Comparison of ENCODE assay signal across 8 cellular contexts in the genomic region with DNA sequence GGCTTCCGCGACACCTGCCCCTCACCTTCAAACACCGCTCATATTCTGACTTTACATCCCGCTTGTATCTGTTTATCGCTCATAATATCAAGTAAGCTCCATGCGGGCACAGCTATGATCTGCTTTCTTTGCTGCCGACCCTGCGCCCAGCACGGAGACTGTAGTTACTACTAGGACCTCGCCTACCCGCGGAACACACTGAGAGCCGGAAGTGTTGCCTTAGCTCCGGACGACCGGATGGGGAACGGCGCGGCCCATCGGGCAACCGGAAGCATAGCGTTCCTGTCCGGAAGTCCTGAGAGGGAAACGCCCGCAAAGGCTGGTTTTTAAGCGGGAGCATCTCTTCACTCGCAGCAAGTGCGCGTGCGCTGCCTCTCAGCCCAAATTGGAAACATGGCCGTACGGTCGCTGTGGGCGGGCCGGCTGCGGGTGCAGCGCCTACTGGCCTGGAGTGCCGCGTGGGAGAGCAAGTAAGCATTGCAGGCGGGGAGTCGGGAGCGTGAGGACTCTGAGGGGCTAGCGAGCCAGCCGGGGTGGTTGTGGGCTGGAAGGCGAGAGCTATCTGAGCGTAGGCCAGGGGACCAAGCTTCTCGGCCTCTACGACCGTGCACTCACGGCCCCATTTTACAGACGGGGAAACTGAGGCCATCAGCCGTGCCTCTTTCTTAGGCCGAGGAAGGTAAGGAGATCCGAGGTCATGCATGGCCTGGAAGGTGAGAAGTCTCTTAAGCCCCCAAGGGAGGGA. TPM values are rescaled to one million over a fixed set of nuclear protein-coding genes. Genes with fewer than 3 reads are reported as not detected.
DNase-seq lines count a peak whose midpoint lies in the region; ATAC-seq lines count a peak whose summit lies in the region.

A gene with protein sequence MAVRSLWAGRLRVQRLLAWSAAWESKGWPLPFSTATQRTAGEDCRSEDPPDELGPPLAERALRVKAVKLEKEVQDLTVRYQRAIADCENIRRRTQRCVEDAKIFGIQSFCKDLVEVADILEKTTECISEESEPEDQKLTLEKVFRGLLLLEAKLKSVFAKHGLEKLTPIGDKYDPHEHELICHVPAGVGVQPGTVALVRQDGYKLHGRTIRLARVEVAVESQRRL (plus strand): TSS at position 353 of the 745 bp plus-strand sequence. CDS start 41 bp downstream, at position 394.

- peaks cover 14% of the 10 kb centered on the region for H3K79me1 ChIP-seq in mesenchymal stem cell (replicated peaks; ENCODE audit: low read length, poor library complexity, severe bottlenecking)

- peak within 1 kb of the TSS; percentile 56 for H4K91ac ChIP-seq in mesenchymal stem cell (ENCODE audit: low read length)

- peak within 1 kb of the TSS in 1 of 2 experiments; percentile 70 for H2BK12ac ChIP-seq in mesenchymal stem cell (ENCODE audit: low read length in 2 of 2)

- WGBS in mesenchymal stem cell, result under 1% methylated on average over 53 of the region's 54 CpGs

- peaks cover 52% of the 10 kb centered on the region for H3K4me1 ChIP-seq in CD8-positive, alpha-beta memory T cell (ENCODE audit: insufficient read depth, low read length)
- peaks cover 1% of the 10 kb centered on the region for H3K4me1 ChIP-seq in mesenchymal stem cell (ENCODE audit: control insufficient read depth, insufficient read depth, low read depth, low read length)

- H3K4ac ChIP-seq in mesenchymal stem cell (ENCODE audit: low read depth in 1 of 2, low read length in 2 of 2), result peak within 1 kb of the TSS; percentile 57 to 86

- H3K9me3 Mint-ChIP-seq in CD8-positive, alpha-beta memory T cell, result no peaks in the 10 kb centered on the region
- peaks cover 2 to 7% of the 10 kb centered on the region in 2 donors for H3K9me3 Mint-ChIP-seq in effector memory CD8-positive, alpha-beta T cell

- H3K36me3 ChIP-seq in CD8-positive, alpha-beta memory T cell (ENCODE audit: insufficient read depth, low read length), result peaks cover 14% of the 10 kb centered on the region
- H3K36me3 ChIP-seq in mesenchymal stem cell (ENCODE audit: control insufficient read depth in 1 of 2, insufficient read depth in 2 of 2, low read depth in 1 of 2, low read length in 2 of 2), result peaks cover 11 to 45% of the 10 kb centered on the region in 2 experiments

- H3K9me3 ChIP-seq in CD8-positive, alpha-beta memory T cell (ENCODE audit: low read length), result no peaks in the 10 kb centered on the region
- H3K9me3 ChIP-seq in mesenchymal stem cell (ENCODE audit: control insufficient read depth, low read length), result no peaks in the 10 kb centered on the region

- peak within 1 kb of the TSS; percentile 87 to 89 for H3K18ac ChIP-seq in mesenchymal stem cell (ENCODE audit: low read depth in 1 of 2, low read length in 2 of 2)

- H3K14ac ChIP-seq in mesenchymal stem cell (ENCODE audit: low read length in 2 of 2), result peak within 1 kb of the TSS in 1 of 2 experiments; percentile 50

- H3K9ac ChIP-seq in mesenchymal stem cell (ENCODE audit: low read length), result peak within 1 kb of the TSS; percentile 99

- DNase-seq in CD8-positive, alpha-beta memory T cell, result peak; percentile 73 to 90 (median 81)
- DNase-seq in HS-27A (ENCODE audit: low read depth) (peak; percentile 84), NOMO-1 (lab: John Stamatoyannopoulos, UW; ENCODE audit: unreplicated experiment in 2 of 2) (peak; percentile 93 to 97), mesenchymal stem cell (peak; percentile 97)
- DNase-seq in effector memory CD8-positive, alpha-beta T cell, result peak; percentile 69 to 73 (median 70)
- DNase-seq in stimulated activated CD8-positive, alpha-beta memory T cell treated with anti-CD3 and anti-CD28 coated beads, Interleukin-12 subunit alpha, Interleukin-12 subunit beta, amount 100 ng/mL, for 4 hours (ENCODE audit: low read depth), result peak; percentile 82

- peak within 1 kb of the TSS; percentile 65 for H2AK5ac ChIP-seq in mesenchymal stem cell (ENCODE audit: low read length, severe bottlenecking)

- peak within 1 kb of the TSS; percentile 87 for H4K8ac ChIP-seq in mesenchymal stem cell (ENCODE audit: low read length)

- H3K27ac Mint-ChIP-seq in CD8-positive, alpha-beta memory T cell, result peak within 1 kb of the TSS; percentile 72 to 93 (median 90)
- H3K27ac Mint-ChIP-seq in effector memory CD8-positive, alpha-beta T cell, result peak within 1 kb of the TSS; percentile 94 to 97

- H2BK15ac ChIP-seq in mesenchymal stem cell (ENCODE audit: low read depth, poor library complexity, severe bottlenecking), result peak within 1 kb of the TSS; percentile 84

- peaks cover 13 to 40% (median 13%) of the 10 kb centered on the region in 3 donors for H3K36me3 Mint-ChIP-seq in CD8-positive, alpha-beta memory T cell
- H3K36me3 Mint-ChIP-seq in effector memory CD8-positive, alpha-beta T cell (ENCODE audit: insufficient read depth), result peaks cover 34% of the 10 kb centered on the region

- CTCF ChIA-PET in CD8-positive, alpha-beta memory T cell (lab: Charles Lee), result interaction anchor here (0.7 to 4.3 kb wide), 11 partner anchors 10 to 614 kb away, joined by 3 to 25 read pairs (median 5); partner anchors contain the start of genes ABLIM3, CSNK1A1 and PCYOX1L
- CTCF ChIA-PET in activated CD8-positive, alpha-beta memory T cell treated with anti-CD3 and anti-CD28 coated beads for 36 hours (lab: Charles Lee), result interaction anchor here (1.0 to 2.6 kb wide), 6 partner anchors 10 to 28 kb away, joined by 3 to 17 read pairs (median 4); partner anchors contain the start of gene PCYOX1L

- peak within 1 kb of the TSS in 1 of 2 experiments; percentile 81 for H3K23ac ChIP-seq in mesenchymal stem cell (ENCODE audit: low read length in 2 of 2)

- H2BK5ac ChIP-seq in mesenchymal stem cell (ENCODE audit: low read depth, low read length, poor library complexity, severe bottlenecking), result no peak within 1 kb of the TSS

- H3K4me3 Mint-ChIP-seq in CD8-positive, alpha-beta memory T cell, result peak within 1 kb of the TSS; percentile 81 to 95 (median 95)
- H3K4me3 Mint-ChIP-seq in effector memory CD8-positive, alpha-beta T cell, result peak within 1 kb of the TSS; percentile 91 to 92

- peak within 1 kb of the TSS; percentile 73 for H3K4me2 ChIP-seq in mesenchymal stem cell (ENCODE audit: low read length, poor library complexity, severe bottlenecking)

- no peaks in the 10 kb centered on the region for H3K27me3 ChIP-seq in CD8-positive, alpha-beta memory T cell (ENCODE audit: insufficient read depth, low read length, poor library complexity, severe bottlenecking)
- no peaks in the 10 kb centered on the region for H3K27me3 ChIP-seq in mesenchymal stem cell (ENCODE audit: control insufficient read depth in 1 of 2, insufficient read depth in 1 of 2, low read length in 2 of 2)

- POLR2A ChIA-PET in CD8-positive, alpha-beta memory T cell (lab: Charles Lee), result interaction anchor here (0.7 to 3.7 kb wide), 5 partner anchors 8 to 206 kb away, joined by 3 to 39 read pairs (median 5); partner anchors contain the start of genes CSNK1A1 and PCYOX1L
- POLR2A ChIA-PET in activated CD8-positive, alpha-beta memory T cell treated with anti-CD3 and anti-CD28 coated beads for 36 hours (lab: Charles Lee), result interaction anchor here (0.6 to 4.9 kb wide), 5 partner anchors 9 to 206 kb away, joined by 3 to 71 read pairs (median 4); partner anchors contain the start of genes CSNK1A1 and PCYOX1L

- ATAC-seq in GM19467 (IDR thresholded peaks at IDR 0.05; ENCODE audit: unreplicated experiment), result peak; percentile 94
- ATAC-seq in effector memory CD8-positive, alpha-beta T cell (replicated peaks), result peak; percentile 69

- no peak within 1 kb of the TSS for H2BK120ac ChIP-seq in mesenchymal stem cell (ENCODE audit: low read depth, low read length)

- peak within 1 kb of the TSS; percentile 78 for H3K27ac ChIP-seq in CD8-positive, alpha-beta memory T cell (ENCODE audit: low read depth, low read length)
- H3K27ac ChIP-seq in mesenchymal stem cell (ENCODE audit: low read length, poor library complexity, severe bottlenecking), result peak within 1 kb of the TSS; percentile 78

- peak within 1 kb of the TSS; percentile 96 for H3K4me3 ChIP-seq in CD8-positive, alpha-beta memory T cell (ENCODE audit: low read length)
- peak within 1 kb of the TSS; percentile 91 to 100 for H3K4me3 ChIP-seq in mesenchymal stem cell (ENCODE audit: insufficient read depth in 1 of 2, low read depth in 1 of 2, low read length in 2 of 2)

- H2AFZ ChIP-seq in mesenchymal stem cell (ENCODE audit: low read depth, low read length), result peak within 1 kb of the TSS; percentile 76

- no peaks in the 10 kb centered on the region for H3K27me3 Mint-ChIP-seq in CD8-positive, alpha-beta memory T cell
- H3K27me3 Mint-ChIP-seq in effector memory CD8-positive, alpha-beta T cell, result no peaks in the 10 kb centered on the region

- H3K4me1 Mint-ChIP-seq in CD8-positive, alpha-beta memory T cell, result peaks cover 49 to 62% (median 60%) of the 10 kb centered on the region in 3 donors
- H3K4me1 Mint-ChIP-seq in effector memory CD8-positive, alpha-beta T cell (ENCODE audit: low read depth in 2 of 2), result peaks cover 41 to 48% of the 10 kb centered on the region in 2 donors

RNA-seq across cellular contexts. Expression of the gene that starts here (rescaled TPM):
- 10 to 100 TPM; 33.4 to 36.5 TPM for total RNA-seq in CD8-positive, alpha-beta memory T cell
- 4.5 TPM for polyA plus RNA-seq in CD8-positive, alpha-beta memory T cell
- total RNA-seq in activated CD8-positive, alpha-beta memory T cell treated with anti-CD3 and anti-CD28 coated beads for 36 hours, result 10 to 100 TPM; 35.7 to 36.7 TPM
- 9.4 TPM for polyA plus RNA-seq in mesenchymal stem cell (2013, experiment 1 of 2)
- 9.1 TPM for polyA plus RNA-seq in mesenchymal stem cell (2013, experiment 2 of 2)

Comparison
In these comparisons a context has a peak if more than half of its experiments do, and no peak if none do; other contexts are left out.
1. Peak in every context shown above with its lines: DNase-seq, ATAC-seq, H3K4me3 ChIP-seq and H3K27ac ChIP-seq.